In the genomic region with DNA sequence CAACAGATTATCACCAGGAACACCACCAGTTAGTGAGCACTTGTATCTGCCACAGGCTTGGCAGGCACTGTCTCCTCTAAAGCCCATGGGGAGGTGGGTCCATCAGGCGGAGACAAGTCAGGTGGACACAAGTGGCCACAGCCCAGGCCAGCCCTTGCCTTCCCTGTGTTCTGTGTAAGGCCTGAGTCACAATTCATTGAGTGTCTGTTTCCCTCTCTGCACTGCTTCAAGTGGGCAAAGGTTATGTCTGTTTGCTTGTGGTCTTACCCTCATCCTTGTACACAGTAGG, we compare ENCODE assay signal across 18 cellular contexts. TPM values are rescaled to one million over a fixed set of nuclear protein-coding genes. Genes with fewer than 3 reads are reported as not detected.
DNase-seq lines count a peak whose midpoint lies in the region; ATAC-seq, FAIRE-seq and TF ChIP-seq lines count a peak whose summit lies in the region.
"Had no signal": no experiment of that assay in that cellular context is flagged by ENCODE, and none has a peak within 500 bp of the region (broad histone marks: within the 10 kb centered on the region; RNA-seq: fewer than 3 reads in every experiment).

No MANE protein-coding gene starts in this region.

- peak; percentile 70 for FAIRE-seq in GM12878 (lab: Jason Lieb, UNC)

- intact Hi-C loops in CD14-positive monocyte (cut with micrococcal nuclease): loop anchor here in 1 of 2 donors (10.0 kb wide), 1 partner anchor 563 kb away; no protein-coding TSS in a partner anchor
- intact Hi-C loops in GM12878 (cut with micrococcal nuclease; ENCODE audit: unreplicated experiment): no loop called here

- H3K4me3 Mint-ChIP-seq in CD14-positive monocyte (peak overlapping the region in 1 of 2 donors; percentile 89), nephron (peak overlapping the region; percentile 32 to 88 (median 39))

- peaks cover 11 to 14% of the 10 kb centered on the region in 2 donors for H3K36me3 Mint-ChIP-seq in CD14-positive monocyte
- peaks cover 7% of the 10 kb centered on the region for H3K36me3 Mint-ChIP-seq in nephron (ENCODE audit: low read depth)

- RAD21 ChIA-PET in GM12878 (lab: Charles Lee; ENCODE audit: unreplicated experiment): no interaction called here

- TF ChIP-seq RAD21 in GM12878 (IDR thresholded peaks at IDR 0.05; ENCODE audit: insufficient read depth, low read depth, low read length): no peak

- in situ Hi-C loops in GM12878 (cut with MboI): no loop called here

- no peak for TF ChIP-seq POLR2A in GM12878 (IDR thresholded peaks at IDR 0.05; ENCODE audit: low read depth, low read length)

- BruUV-seq in GM12878 (replicated peaks; lab: Mats Ljungman, UMichigan): no TSS peak

- H3K9me3 Mint-ChIP-seq in CD14-positive monocyte: peaks cover 0 to 15% (median 8%) of the 10 kb centered on the region in 7 donors
- H3K9me3 Mint-ChIP-seq in nephron: no peaks in the 10 kb centered on the region
- H3K9me3 Mint-ChIP-seq: H9; stimulated activated effector memory CD8-positive, alpha-beta T cell treated with anti-CD3 and anti-CD28 coated beads, Interleukin-12 subunit alpha, Interleukin-12 subunit beta, amount 100 ng/mL, for 72 hours had no signal

- TF ChIP-seq EP300 in GM12878 (IDR thresholded peaks at IDR 0.05; ENCODE audit: borderline replicate concordance in 1 of 2, control insufficient read depth in 1 of 2, low read depth in 2 of 2, low read length in 2 of 2): no peak

- H3K79me2 ChIP-seq in GM12878 (ENCODE audit: control insufficient read depth, insufficient read depth, low read length): peaks cover 8% of the 10 kb centered on the region

- no peak overlapping the region for H3K27ac Mint-ChIP-seq in CD14-positive monocyte
- H3K27ac Mint-ChIP-seq in nephron: no peak overlapping the region
- H3K27ac Mint-ChIP-seq: H9; stimulated activated effector memory CD8-positive, alpha-beta T cell treated with anti-CD3 and anti-CD28 coated beads, Interleukin-12 subunit alpha, Interleukin-12 subunit beta, amount 100 ng/mL, for 72 hours had no signal

- SMC1A ChIA-PET in GM12878 (lab: Charles Lee; ENCODE audit: uncharacterized antibody, unreplicated experiment): no interaction called here

- H3K27me3 Mint-ChIP-seq in CD14-positive monocyte (ENCODE audit: low read depth in 3 of 3) (peaks cover 61 to 75% (median 63%) of the 10 kb centered on the region in 3 donors), nephron (ENCODE audit: low read depth) (peaks cover 81% of the 10 kb centered on the region)

- H4K20me1 ChIP-seq in GM12878 (ENCODE audit: control insufficient read depth, insufficient read depth): no peaks in the 10 kb centered on the region

- whole genome bisulfite sequencing in GM12878 (ENCODE audit: insufficient coverage, insufficient replicate concordance, low lambda C conversion rate, missing lambda C conversion rate): 81% methylated on average over 1 of the region's 1 CpG

- no peak overlapping the region for H3K4me3 ChIP-seq in H7 (ENCODE audit: insufficient read depth, low read depth, low read length)
- no peak overlapping the region for H3K4me3 ChIP-seq in GM12878
- H3K4me3 ChIP-seq: body of pancreas had no signal

- no peak overlapping the region for H2AFZ ChIP-seq in GM12878 (ENCODE audit: control insufficient read depth, low read depth, low read length)

- CTCF ChIA-PET in GM12878 (lab: Yijun Ruan, JAX): interaction anchor here (9.8 kb wide), 1 partner anchor 177 kb away, joined by 334 read pairs; no protein-coding TSS in a partner anchor

- POLR2A ChIA-PET in GM12878 (lab: Charles Lee): no interaction called here

- ATAC-seq in GM12878 (no peak), HG02678 (IDR thresholded peaks at IDR 0.05; ENCODE audit: unreplicated experiment) (no peak), HG03439 (IDR thresholded peaks at IDR 0.05; ENCODE audit: unreplicated experiment) (no peak)
- ATAC-seq: body of pancreas; left lobe of liver; stimulated activated effector memory CD8-positive, alpha-beta T cell treated with anti-CD3 and anti-CD28 coated beads, Interleukin-12 subunit alpha, Interleukin-12 subunit beta, amount 100 ng/mL, for 72 hours had no signal

- TF ChIP-seq CTCF in CD14-positive monocyte (IDR thresholded peaks at IDR 0.05): no peak
- no peak for TF ChIP-seq CTCF in GM12878 (IDR thresholded peaks at IDR 0.05 in 2 of 3, conservative IDR thresholded peaks at IDR 0.05 in 1 of 3; ENCODE audit: control insufficient read depth in 2 of 3, extremely low read depth in 1 of 3, insufficient read depth in 1 of 3, low read depth in 3 of 3, low read length in 3 of 3)
- no peak for TF ChIP-seq CTCF in nephron (IDR thresholded peaks at IDR 0.05; ENCODE audit: unreplicated experiment in 3 of 3)

- peaks cover 43% of the 10 kb centered on the region for H3K4me1 ChIP-seq in GM12878 (ENCODE audit: control insufficient read depth, insufficient read depth, low read length)

- H3K4me2 ChIP-seq in GM12878 (ENCODE audit: control insufficient read depth, insufficient read depth): no peak overlapping the region

- H3K27ac ChIP-seq in GM12878 (ENCODE audit: control insufficient read depth, insufficient read depth): no peak overlapping the region
- H3K27ac ChIP-seq: body of pancreas had no signal

- H3K36me3 ChIP-seq in H7 (replicated peaks; ENCODE audit: control insufficient read depth, insufficient read depth, low read length) (no peaks in the 10 kb centered on the region; the same call in 1 of the 2 replicates), GM12878 (ENCODE audit: control insufficient read depth in 2 of 2, insufficient read depth in 2 of 2, low read length in 1 of 2) (no peaks in the 10 kb centered on the region)

- H3K9me3 ChIP-seq in GM12878 (replicated peaks; ENCODE audit: control insufficient read depth, insufficient read depth, low read length): no peaks in the 10 kb centered on the region
- H3K9me3 ChIP-seq: body of pancreas had no signal

- peak; percentile 25 for DNase-seq in CD14-positive monocyte (ENCODE audit: low spot score)
- DNase-seq in H7: peak; percentile 41
- DNase-seq in GM12878 (ENCODE audit: low read depth, low spot score): no peak
- DNase-seq in midbrain (lab: John Stamatoyannopoulos, UW): no peak
- no peak for DNase-seq in stimulated activated CD4-positive, alpha-beta T cell treated with anti-CD3 and anti-CD28 coated beads, Interleukin-12 subunit alpha, Interleukin-12 subunit beta, amount 100 ng/mL, for 4 hours
- DNase-seq: activated CD4-positive, CD25-positive, alpha-beta regulatory T cell; body of pancreas; DMS79 treated with DMSO at 0.1 percent for 48 hours; H9; hypothalamus; NCI-H510A had no signal

- H3K27me3 ChIP-seq in H7 (ENCODE audit: control insufficient read depth, insufficient read depth, low read length) (peaks cover 45% of the 10 kb centered on the region), GM12878 (replicated peaks in 1 of 2; ENCODE audit: control insufficient read depth in 2 of 2, insufficient read depth in 2 of 2, low read length in 1 of 2) (peaks cover 13 to 19% of the 10 kb centered on the region in 2 experiments; a peak in 3 of 4 replicates)

- peaks cover 41% of the 10 kb centered on the region for H3K4me1 Mint-ChIP-seq in CD14-positive monocyte
- peaks cover 39% of the 10 kb centered on the region for H3K4me1 Mint-ChIP-seq in nephron

- H3K9ac ChIP-seq in GM12878 (ENCODE audit: control insufficient read depth, insufficient read depth, low read length): no peak overlapping the region

RNA-seq across cellular contexts. Expression of gene FGF8, which starts 1.9 kb away (rescaled TPM):
- not detected for polyA plus RNA-seq in CD14-positive monocyte
- total RNA-seq in H7 (2014; rRNA removed; shearing (Covaris generic)): 43.0 and 59.8 TPM in 2 replicates
- total RNA-seq in GM12878 (2013; cell fraction: nucleolus; rRNA removed): not detected in 2 replicates
- not detected in 2 replicates for total RNA-seq in GM12878 (2014; rRNA removed)
- total RNA-seq in GM12878 (2014; rRNA removed; fragmentation: Illumina TruSeq; extraction: Trizol): not detected in 2 replicates
- not detected in 2 replicates for total RNA-seq in GM12878 (2021)
- not detected for polyA plus RNA-seq in GM12878 (2011; ENCODE audit: low read depth)
- 0.08 TPM in 1 of 2 replicates, not detected in the other for polyA plus RNA-seq in GM12878 (2011; rRNA removed)
- 0.15 and 0.19 TPM in 2 replicates for polyA plus RNA-seq in GM12878 (2011; cell fraction: cytosol; rRNA removed)
- 0.85 TPM in 2 replicates for polyA plus RNA-seq in GM12878 (2011; cell fraction: nucleus; rRNA removed)
- not detected in 2 replicates for polyA plus RNA-seq in GM12878 (2012)
- polyA plus RNA-seq in GM12878 (2014; fragmentation: Illumina TruSeq; extraction: Trizol): not detected in 2 replicates
- polyA plus RNA-seq in GM12878 (2014; fragmentation: Nextera tagmentation; extraction: Ambion mirVana): not detected
- polyA plus RNA-seq in GM12878 (2014; rRNA removed): 0.17 TPM in 1 of 2 replicates, not detected in the other
- polyA plus RNA-seq in GM12878 (2016; fragmentation: Nextera tagmentation; extraction: Ambion mirVana): under 1 TPM in 1 of 2 experiments, not detected in 1; 0.43 TPM
- polyA minus RNA-seq in GM12878 (2011; rRNA and poly(A)+ RNA removed): 0.26 TPM in 1 of 2 replicates, not detected in the other
- not detected in 2 replicates for polyA minus RNA-seq in GM12878 (2011; cell fraction: cytosol; rRNA and poly(A)+ RNA removed)
- not detected in 2 replicates for polyA minus RNA-seq in GM12878 (2011; cell fraction: nucleus; rRNA and poly(A)+ RNA removed)
- total RNA-seq: body of pancreas, left lobe of liver, ureter had no signal
- polyA plus RNA-seq: BJ had no signal

RNA-seq across cellular contexts. Expression of gene NPM3, which starts 5.4 kb away (rescaled TPM):
- 1 to 10 TPM; 1.2 to 3.8 TPM for polyA plus RNA-seq in CD14-positive monocyte
- 332 and 360 TPM in 2 replicates for total RNA-seq in H7 (2014; rRNA removed; shearing (Covaris generic))
- total RNA-seq in GM12878 (2013; cell fraction: nucleolus; rRNA removed): 6.9 and 11.1 TPM in 2 replicates
- 146 and 149 TPM in 2 replicates for total RNA-seq in GM12878 (2014; rRNA removed)
- total RNA-seq in GM12878 (2014; rRNA removed; fragmentation: Illumina TruSeq; extraction: Trizol): 102 and 106 TPM in 2 replicates
- 113 and 118 TPM in 2 replicates for total RNA-seq in GM12878 (2021)
- 16.8 TPM for polyA plus RNA-seq in GM12878 (2011; ENCODE audit: low read depth)
- 39.6 and 84.5 TPM in 2 replicates for polyA plus RNA-seq in GM12878 (2011; rRNA removed)
- polyA plus RNA-seq in GM12878 (2011; cell fraction: cytosol; rRNA removed): 149 and 172 TPM in 2 replicates
- 69.2 and 88.2 TPM in 2 replicates for polyA plus RNA-seq in GM12878 (2011; cell fraction: nucleus; rRNA removed)
- 54.8 and 56.4 TPM in 2 replicates for polyA plus RNA-seq in GM12878 (2012)
- 78.2 and 171 TPM in 2 replicates for polyA plus RNA-seq in GM12878 (2014; fragmentation: Illumina TruSeq; extraction: Trizol)
- polyA plus RNA-seq in GM12878 (2014; fragmentation: Nextera tagmentation; extraction: Ambion mirVana): 10 to 100 TPM; 19.7 to 49.6 TPM
- 127 and 145 TPM in 2 replicates for polyA plus RNA-seq in GM12878 (2014; rRNA removed)
- polyA plus RNA-seq in GM12878 (2016; fragmentation: Nextera tagmentation; extraction: Ambion mirVana): 10 to 100 TPM; 13.0 to 13.2 TPM
- 38.4 and 70.9 TPM in 2 replicates for polyA minus RNA-seq in GM12878 (2011; rRNA and poly(A)+ RNA removed)
- polyA minus RNA-seq in GM12878 (2011; cell fraction: cytosol; rRNA and poly(A)+ RNA removed): 14.9 and 23.0 TPM in 2 replicates
- polyA minus RNA-seq in GM12878 (2011; cell fraction: nucleus; rRNA and poly(A)+ RNA removed): 6.9 and 9.1 TPM in 2 replicates

RNA-seq across cellular contexts. Expression of gene OGA, which starts 40.4 kb away (rescaled TPM):
- polyA plus RNA-seq in CD14-positive monocyte (10 to 100 TPM in 1 of 2 donors, 1 to 10 TPM in 1; 6.9 to 15.3 TPM), GM12878 (2011; rRNA removed) (145 and 214 TPM in 2 replicates), GM12878 (2014; fragmentation: Illumina TruSeq; extraction: Trizol) (111 and 154 TPM in 2 replicates), GM12878 (2014; fragmentation: Nextera tagmentation; extraction: Ambion mirVana) (10 to 100 TPM; 23.0 to 28.3 TPM), GM12878 (2014; rRNA removed) (81.0 and 90.3 TPM in 2 replicates), GM12878 (2016; fragmentation: Nextera tagmentation; extraction: Ambion mirVana) (10 to 100 TPM; 54.3 to 57.9 TPM)
- 56.3 and 96.7 TPM in 2 replicates for total RNA-seq in H7 (2014; rRNA removed; shearing (Covaris generic))
- total RNA-seq in GM12878 (2013; cell fraction: nucleolus; rRNA removed): 764 and 795 TPM in 2 replicates
- total RNA-seq in GM12878 (2014; rRNA removed) (82.5 and 101 TPM in 2 replicates), GM12878 (2014; rRNA removed; fragmentation: Illumina TruSeq; extraction: Trizol) (107 and 115 TPM in 2 replicates), GM12878 (2021) (75.1 and 87.8 TPM in 2 replicates)
- 114 TPM for polyA plus RNA-seq in GM12878 (2011; ENCODE audit: low read depth)
- 40.0 and 48.8 TPM in 2 replicates for polyA plus RNA-seq in GM12878 (2011; cell fraction: cytosol; rRNA removed)
- polyA plus RNA-seq in GM12878 (2011; cell fraction: nucleus; rRNA removed): 145 and 164 TPM in 2 replicates
- 134 and 139 TPM in 2 replicates for polyA plus RNA-seq in GM12878 (2012)
- 82.2 and 106 TPM in 2 replicates for polyA minus RNA-seq in GM12878 (2011; rRNA and poly(A)+ RNA removed)
- polyA minus RNA-seq in GM12878 (2011; cell fraction: cytosol; rRNA and poly(A)+ RNA removed): 43.4 and 46.9 TPM in 2 replicates
- polyA minus RNA-seq in GM12878 (2011; cell fraction: nucleus; rRNA and poly(A)+ RNA removed): 57.9 and 58.9 TPM in 2 replicates

Comparison
In these comparisons a context has a peak if more than half of its experiments do, and no peak if none do; other contexts are left out.
1. DNase-seq: peak in CD14-positive monocyte (single experiment) and H7 (single experiment); none in GM12878 (single experiment), midbrain (single experiment) and stimulated activated CD4-positive, alpha-beta T cell treated with anti-CD3 and anti-CD28 coated beads, Interleukin-12 subunit alpha, Interleukin-12 subunit beta, amount 100 ng/mL, for 4 hours (single experiment).
2. RNA of gene FGF8, which starts 1.9 kb away (total RNA-seq): 43.0 to 59.8 TPM in H7; not detected in GM12878; every median in the first group is over 10 times any median in the second.